8 cellular contexts compared by ENCODE assay signal in genomic region chr20:37179671-37180524, GRCh38. TPM values are rescaled to one million over a fixed set of nuclear protein-coding genes. Genes with fewer than 3 reads are reported as not detected.
DNase-seq lines count a peak whose midpoint lies in the region; ATAC-seq and TF ChIP-seq lines count a peak whose summit lies in the region.

No MANE protein-coding gene starts in this region.

- peak; percentile 36 for DNase-seq in AG10803 (ENCODE audit: low read depth)
- DNase-seq in HFF-Myc (ENCODE audit: extremely low read depth, low read depth) = no peak
- DNase-seq in WTC11 (ENCODE audit: low spot score) = no peak
- peak; percentile 73 to 82 for DNase-seq in foreskin fibroblast
- no peak for DNase-seq in NCI-H2029 treated with DMSO at 0.1 percent for 48 hours (lab: John Stamatoyannopoulos, UW)

- peak overlapping the region; percentile 73 for H3K27ac Mint-ChIP-seq in WTC11

- H3K9ac ChIP-seq in rectal smooth muscle tissue (ENCODE audit: low read length) = peak overlapping the region; percentile 87

- peaks cover 13% of the 10 kb centered on the region for H3K4me1 ChIP-seq in rectal smooth muscle tissue (ENCODE audit: control insufficient read depth, insufficient read depth, low read length)

- ATAC-seq in WTC11 (no peak), HG03039 (IDR thresholded peaks at IDR 0.05; ENCODE audit: unreplicated experiment) (no peak), GM21825 (IDR thresholded peaks at IDR 0.05; ENCODE audit: unreplicated experiment) (no peak)

- peaks cover 14% of the 10 kb centered on the region for H3K4me1 Mint-ChIP-seq in WTC11

- H3K36me3 ChIP-seq in rectal smooth muscle tissue (ENCODE audit: control insufficient read depth, insufficient read depth, low read length) = peaks cover 5% of the 10 kb centered on the region

- peaks cover 23% of the 10 kb centered on the region for H3K36me3 Mint-ChIP-seq in WTC11

- H3K27ac ChIP-seq in rectal smooth muscle tissue (ENCODE audit: low read depth, low read length) = peak overlapping the region; percentile 99

- H3K4me3 ChIP-seq in AG10803 (ENCODE audit: low read length) (peak overlapping the region; percentile 87), HFF-Myc (replicated peaks; ENCODE audit: low read depth, low read length) (peak overlapping the region; percentile 97), foreskin fibroblast (ENCODE audit: low read depth in 1 of 2, low read length in 2 of 2) (peak overlapping the region; percentile 78 to 91), rectal smooth muscle tissue (ENCODE audit: low read length) (peak overlapping the region; percentile 92)

- no peaks in the 10 kb centered on the region; the same call in 1 of the 2 replicates for H3K27me3 Mint-ChIP-seq in WTC11 (ENCODE audit: low read depth)

- TF ChIP-seq CTCF in AG10803 (conservative IDR thresholded peaks at IDR 0.05; ENCODE audit: low read length) (no peak), HFF-Myc (IDR thresholded peaks at IDR 0.05; ENCODE audit: low read depth, low read length, missing control alignments) (no peak), WTC11 (IDR thresholded peaks at IDR 0.05) (no peak), foreskin fibroblast (IDR thresholded peaks at IDR 0.05; ENCODE audit: low read depth, low read length) (no peak)

- H3K9me3 Mint-ChIP-seq in WTC11 = no peaks in the 10 kb centered on the region

- H3K27me3 ChIP-seq in rectal smooth muscle tissue (ENCODE audit: control insufficient read depth, insufficient read depth, low read length) = no peaks in the 10 kb centered on the region

- POLR2A ChIA-PET in WTC11 (lab: Charles Lee) = interaction anchor here (1.1 to 2.4 kb wide), 6 partner anchors 10 to 217 kb away, joined by 3 to 19 read pairs (median 6); partner anchors contain the start of gene RBL1

- CTCF ChIA-PET in WTC11 (lab: Charles Lee) = interaction anchor here (0.9 to 3.0 kb wide), 5 partner anchors 11 to 217 kb away, joined by 4 to 43 read pairs (median 7); no protein-coding TSS in a partner anchor

- peak overlapping the region; percentile 81 for H3K4me3 Mint-ChIP-seq in WTC11

TF ChIP-seq in WTC11, 78 proteins besides CTCF, POLR2A, EP300 and RAD21:
- TF ChIP-seq RORB (CRISPR knock-in tag; IDR thresholded peaks at IDR 0.05) = no peak
- TF ChIP-seq KAT7 (CRISPR knock-in tag; IDR thresholded peaks at IDR 0.05; ENCODE audit: borderline replicate concordance) = 0 out of 2 replicates have a peak, but pooled peaks have one; percentile 19

RNA-seq across cellular contexts. Expression of gene MROH8, which starts 0.6 kb away (rescaled TPM):
- 0.50 to 0.92 TPM (median 0.89 TPM) in 3 replicates for total RNA-seq in WTC11 (2021)

RNA-seq across cellular contexts. Expression of gene RPN2, which starts 0.8 kb away (rescaled TPM):
- total RNA-seq in WTC11 (2021) = 205 to 233 TPM (median 227 TPM) in 3 replicates

Comparison
In these comparisons a context has a peak if more than half of its experiments do, and no peak if none do; other contexts are left out.
1. DNase-seq: peak in AG10803 (single experiment) and foreskin fibroblast (2 of 2); none in HFF-Myc (single experiment), WTC11 (single experiment) and NCI-H2029 treated with DMSO at 0.1 percent for 48 hours (single experiment).
2. Peak in every context shown above with its lines, with median percentiles within 50 percentile points of each other: H3K4me3 ChIP-seq.